In the genomic region with DNA sequence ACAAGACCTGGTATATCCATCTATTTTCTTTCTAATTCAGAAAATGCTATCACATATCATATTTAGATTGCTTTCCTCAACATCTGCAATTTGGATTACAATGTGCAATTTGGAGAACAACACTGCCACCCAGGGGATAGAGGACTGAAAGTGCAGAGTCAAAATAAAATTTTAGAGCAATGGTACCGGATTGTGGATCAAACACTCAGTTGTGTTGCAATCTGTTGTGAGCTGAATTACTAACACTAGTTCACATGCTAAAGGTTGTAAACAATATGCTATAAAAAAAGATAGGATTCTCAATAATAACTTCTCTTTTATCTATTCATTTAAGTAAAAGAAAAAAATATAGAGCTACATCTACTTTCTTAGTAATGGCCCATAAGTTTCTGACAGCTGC, we compare ENCODE assay signal across 9 cellular contexts.
DNase-seq lines count a peak whose midpoint lies in the region; ATAC-seq and TF ChIP-seq lines count a peak whose summit lies in the region.
"Had no signal": no experiment of that assay in that cellular context is flagged by ENCODE, and none has a peak within 500 bp of the region (broad histone marks: within the 10 kb centered on the region; RNA-seq: fewer than 3 reads in every experiment).

No MANE protein-coding gene starts in this region.

- no peaks in the 10 kb centered on the region for H3F3A ChIP-seq in MM.1S (ENCODE audit: insufficient read depth, low read length)

- H3K4me1 ChIP-seq in MM.1S (ENCODE audit: low read length), result no peaks in the 10 kb centered on the region
- H3K4me1 ChIP-seq: BLaER1 had no signal

- no peaks in the 10 kb centered on the region for H3K36me3 ChIP-seq in MM.1S (replicated peaks; ENCODE audit: insufficient read depth, low read length)
- H3K36me3 ChIP-seq: BLaER1 had no signal

- H4K20me1 ChIP-seq in MM.1S (ENCODE audit: insufficient read depth, low read length), result no peaks in the 10 kb centered on the region
- H4K20me1 ChIP-seq: BLaER1 had no signal

- no peaks in the 10 kb centered on the region for H3K9me2 ChIP-seq in MM.1S (replicated peaks; ENCODE audit: insufficient read depth, low read length)

- H3K9ac ChIP-seq in MM.1S (ENCODE audit: low read length), result no peak overlapping the region
- H3K9ac ChIP-seq: BLaER1 had no signal

- DNase-seq in DMS153 treated with DMSO at 0.1 percent for 48 hours (lab: John Stamatoyannopoulos, UW; ENCODE audit: unreplicated experiment) (peak; percentile 8), DMS153 (lab: John Stamatoyannopoulos, UW) (no peak), MM.1S (peak; percentile 53), SKM-1 (lab: John Stamatoyannopoulos, UW; ENCODE audit: unreplicated experiment) (peak; percentile 49), fibroblast of the conjunctiva (ENCODE audit: low read depth) (peak; percentile 47), retinal pigment epithelial cell (ENCODE audit: low read depth) (no peak)

- H2AFZ ChIP-seq in MM.1S (ENCODE audit: low read length), result no peak overlapping the region

- H3K79me2 ChIP-seq in MM.1S (ENCODE audit: low read length), result no peaks in the 10 kb centered on the region

- H3K4me3 ChIP-seq in MM.1S (ENCODE audit: low read length), result no peak overlapping the region
- no peak overlapping the region for H3K4me3 ChIP-seq in retinal pigment epithelial cell (ENCODE audit: low read length)
- H3K4me3 ChIP-seq: BLaER1 had no signal

- H3K4me2 ChIP-seq in MM.1S (ENCODE audit: low read depth, low read length), result no peak overlapping the region
- H3K4me2 ChIP-seq: BLaER1 had no signal

- no peak overlapping the region for H3K27ac ChIP-seq in MM.1S (ENCODE audit: low read length)
- H3K27ac ChIP-seq: BLaER1 had no signal

- no peaks in the 10 kb centered on the region for H3K27me3 ChIP-seq in MM.1S (replicated peaks; ENCODE audit: insufficient read depth, low read length)
- H3K27me3 ChIP-seq: BLaER1 had no signal

- peak; percentile 81 for ATAC-seq in GM21360 (IDR thresholded peaks at IDR 0.05; ENCODE audit: unreplicated experiment)
- ATAC-seq in HG03025 (IDR thresholded peaks at IDR 0.05; ENCODE audit: low FRiP score, unreplicated experiment), result no peak

- H3K9me3 ChIP-seq in MM.1S (replicated peaks; ENCODE audit: insufficient read depth, low read length), result no peaks in the 10 kb centered on the region

- TF ChIP-seq CTCF in MM.1S (IDR thresholded peaks at IDR 0.05; ENCODE audit: low read length), result peak; percentile 63
- peak; percentile 73 for TF ChIP-seq CTCF in retinal pigment epithelial cell (conservative IDR thresholded peaks at IDR 0.05; ENCODE audit: low read depth, low read length)

Comparison
In these comparisons a context has a peak if more than half of its experiments do, and no peak if none do; other contexts are left out.
1. DNase-seq: peak in DMS153 treated with DMSO at 0.1 percent for 48 hours (single experiment), MM.1S (single experiment), SKM-1 (single experiment) and fibroblast of the conjunctiva (single experiment); none in DMS153 (single experiment) and retinal pigment epithelial cell (single experiment).